In the genomic region with DNA sequence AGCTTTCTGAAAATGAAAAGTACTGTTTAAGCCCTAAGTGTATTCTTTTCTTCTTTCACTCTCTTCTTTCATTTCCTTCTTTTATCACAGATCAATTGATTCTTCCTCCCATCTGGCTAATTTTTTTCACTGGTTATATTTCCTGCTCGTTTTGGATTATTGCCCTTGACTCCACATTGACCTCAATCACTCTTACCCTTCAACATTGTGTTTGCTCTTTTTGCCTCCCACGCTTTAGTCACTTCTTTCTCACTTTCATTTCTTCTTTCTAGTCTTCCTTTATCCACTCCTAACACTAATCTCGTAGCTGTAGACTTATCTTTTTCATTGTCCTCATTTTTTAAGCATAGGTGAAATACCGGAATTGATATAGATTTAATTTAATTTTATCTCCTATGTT, we compare ENCODE assay signal across 15 cellular contexts.
DNase-seq lines count a peak whose midpoint lies in the region; ATAC-seq and TF ChIP-seq lines count a peak whose summit lies in the region.
"Had no signal": no experiment of that assay in that cellular context is flagged by ENCODE, and none has a peak within 500 bp of the region (broad histone marks: within the 10 kb centered on the region; RNA-seq: fewer than 3 reads in every experiment).

No MANE protein-coding gene starts in this region.

- in situ Hi-C loops in GM13976 (cut with MboI; ENCODE audit: low sequenced_read_pairs, unreplicated experiment), result no loop called here

- DNase-seq in GM13976 (ENCODE audit: low spot score) (peak; percentile 42), ureter (ENCODE audit: low spot score) (no peak), Ammon's horn (ENCODE audit: low spot score) (no peak), DMS79 (lab: John Stamatoyannopoulos, UW) (no peak), HuH-7 (ENCODE audit: low spot score) (no peak)
- DNase-seq: activated CD4-positive, alpha-beta T cell treated with anti-CD3 and anti-CD28 coated beads for 4 hours; amygdala; GDM1; heart right ventricle; HFFc6; NCI-H2029 treated with DMSO at 0.1 percent for 48 hours; small intestine had no signal

- peak; percentile 74 for ATAC-seq in GM19397 (IDR thresholded peaks at IDR 0.05; ENCODE audit: unreplicated experiment)
- peak; percentile 85 for ATAC-seq in HG02759 (IDR thresholded peaks at IDR 0.05; ENCODE audit: unreplicated experiment)
- ATAC-seq in HG03565 (IDR thresholded peaks at IDR 0.05; ENCODE audit: unreplicated experiment), result peak; percentile 78
- ATAC-seq: heart right ventricle had no signal

- no peak for TF ChIP-seq CTCF in GM13976 (IDR thresholded peaks at IDR 0.05; ENCODE audit: borderline replicate concordance, control extremely low read depth, extremely low read depth, insufficient read depth, missing control alignments)
